ENCODE assay signal across 14 cellular contexts in the genomic region with DNA sequence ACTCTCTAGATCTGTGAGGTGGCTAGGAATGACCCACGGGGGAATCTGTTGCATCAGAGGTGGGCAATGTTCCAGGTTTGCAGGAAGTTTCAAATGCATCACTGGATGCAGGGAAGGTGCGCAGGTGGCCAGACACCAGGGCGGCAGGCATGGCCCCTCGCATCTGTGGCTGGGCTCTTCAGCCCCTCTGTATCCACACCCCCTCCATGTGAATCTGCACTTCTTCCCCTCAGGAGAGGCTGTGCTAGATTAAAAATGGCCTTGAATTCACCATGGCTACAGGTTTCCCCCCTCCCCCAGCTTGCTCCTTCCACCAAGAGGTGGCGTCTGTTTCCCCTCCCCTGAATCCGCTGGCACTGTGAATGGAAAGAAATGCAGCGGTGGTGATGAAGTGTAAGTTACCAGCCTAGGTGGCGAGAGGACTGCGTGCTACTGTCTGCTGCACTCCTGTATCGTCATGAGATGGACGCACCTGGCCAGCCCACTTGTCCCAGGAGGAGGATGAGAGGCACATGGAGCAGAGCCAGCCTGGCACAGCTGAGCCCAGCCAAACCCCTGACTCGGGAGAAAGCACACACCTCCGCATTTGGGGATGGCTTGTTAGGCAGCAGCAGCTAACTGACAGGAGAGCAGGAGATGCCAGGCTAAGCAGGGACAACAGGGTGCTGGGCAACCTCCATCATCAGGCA. TPM values are rescaled to one million over a fixed set of nuclear protein-coding genes. Genes with fewer than 3 reads are reported as not detected.
DNase-seq lines count a peak whose midpoint lies in the region; ATAC-seq and TF ChIP-seq lines count a peak whose summit lies in the region.
"Had no signal": no experiment of that assay in that cellular context is flagged by ENCODE, and none has a peak within 500 bp of the region (broad histone marks: within the 10 kb centered on the region; RNA-seq: fewer than 3 reads in every experiment).

No MANE protein-coding gene starts in this region.

- TF ChIP-seq CTCF in chondrocyte (IDR thresholded peaks at IDR 0.05) (peak; percentile 26), osteocyte (IDR thresholded peaks at IDR 0.05) (no peak)

- H3K27ac Mint-ChIP-seq in chondrocyte (ENCODE audit: unreplicated experiment) (no peak overlapping the region), osteocyte (ENCODE audit: unreplicated experiment) (no peak overlapping the region)
- H3K27ac Mint-ChIP-seq: activated naive CD4-positive, alpha-beta T cell treated with anti-CD3 and anti-CD28 coated beads, Interleukin-2, amount 50 U/mL, for 24 hours had no signal

- no peak for ATAC-seq in GM18505 (IDR thresholded peaks at IDR 0.05; ENCODE audit: unreplicated experiment)
- ATAC-seq: psoas muscle had no signal

- H3K4me3 Mint-ChIP-seq in chondrocyte (ENCODE audit: unreplicated experiment) (no peak overlapping the region), osteocyte (ENCODE audit: unreplicated experiment) (no peak overlapping the region)
- H3K4me3 Mint-ChIP-seq: activated naive CD4-positive, alpha-beta T cell treated with anti-CD3 and anti-CD28 coated beads, Interleukin-2, amount 50 U/mL, for 24 hours had no signal

- peaks cover 6% of the 10 kb centered on the region for H3K36me3 Mint-ChIP-seq in chondrocyte (ENCODE audit: low read depth)
- H3K36me3 Mint-ChIP-seq in osteocyte (ENCODE audit: unreplicated experiment), result no peaks in the 10 kb centered on the region

- H3K27me3 Mint-ChIP-seq in chondrocyte (ENCODE audit: low read depth) (no peaks in the 10 kb centered on the region), osteocyte (ENCODE audit: unreplicated experiment) (peaks cover 11% of the 10 kb centered on the region)
- H3K27me3 Mint-ChIP-seq: activated naive CD4-positive, alpha-beta T cell treated with anti-CD3 and anti-CD28 coated beads, Interleukin-2, amount 50 U/mL, for 24 hours had no signal

- H3K9me3 Mint-ChIP-seq in chondrocyte (ENCODE audit: low read depth) (peaks cover 18% of the 10 kb centered on the region), osteocyte (ENCODE audit: unreplicated experiment) (peaks cover 13% of the 10 kb centered on the region)

- no peak for TF ChIP-seq POLR2A in GM18505 (IDR thresholded peaks at IDR 0.05; ENCODE audit: borderline replicate concordance, extremely low read depth, insufficient read depth, insufficient read length)

- DNase-seq in NCI-H345 (lab: John Stamatoyannopoulos, UW), result peak; percentile 12
- no peak for DNase-seq in NCI-H345 treated with DMSO at 0.1 percent for 48 hours (lab: John Stamatoyannopoulos, UW; ENCODE audit: unreplicated experiment)
- peak; percentile 7 for DNase-seq in HT-29 (ENCODE audit: low spot score)
- no peak for DNase-seq in chondrocyte (ENCODE audit: low spot score)
- peak; percentile 78 for DNase-seq in osteocyte (ENCODE audit: extremely low spot score, unreplicated experiment)
- DNase-seq in SKM-1 (lab: John Stamatoyannopoulos, UW; ENCODE audit: unreplicated experiment), result no peak
- no peak for DNase-seq in H4 (ENCODE audit: low spot score)
- DNase-seq: foreskin melanocyte; stimulated activated CD4-positive, alpha-beta T cell treated with anti-CD3 and anti-CD28 coated beads, Interleukin-4, amount 100 ng/mL, for 4 hours had no signal

- H3K4me1 Mint-ChIP-seq in chondrocyte (ENCODE audit: low read depth), result peaks cover 20% of the 10 kb centered on the region
- H3K4me1 Mint-ChIP-seq in osteocyte (ENCODE audit: unreplicated experiment), result peaks cover 5% of the 10 kb centered on the region
- H3K4me1 Mint-ChIP-seq: activated naive CD4-positive, alpha-beta T cell treated with anti-CD3 and anti-CD28 coated beads, Interleukin-2, amount 50 U/mL, for 24 hours had no signal

RNA-seq across cellular contexts. Expression of gene TNFRSF13B, which starts 26.3 kb away (rescaled TPM):
- not detected in 2 replicates for total RNA-seq in HT-29 (2014; rRNA removed; shearing (Covaris generic))
- total RNA-seq in chondrocyte, result not detected in 3 replicates
- total RNA-seq in osteocyte, result not detected in 2 replicates
- not detected in 2 replicates for total RNA-seq in H4 (2014; rRNA removed; shearing (Covaris generic))
- total RNA-seq: lung microvascular endothelial cell, psoas muscle, subcutaneous adipose tissue had no signal

Comparison
In these comparisons a context has a peak if more than half of its experiments do, and no peak if none do; other contexts are left out.
1. DNase-seq: peak in NCI-H345 (single experiment), HT-29 (single experiment) and osteocyte (single experiment); none in NCI-H345 treated with DMSO at 0.1 percent for 48 hours (single experiment), chondrocyte (single experiment), SKM-1 (single experiment) and H4 (single experiment).